In the genomic region with DNA sequence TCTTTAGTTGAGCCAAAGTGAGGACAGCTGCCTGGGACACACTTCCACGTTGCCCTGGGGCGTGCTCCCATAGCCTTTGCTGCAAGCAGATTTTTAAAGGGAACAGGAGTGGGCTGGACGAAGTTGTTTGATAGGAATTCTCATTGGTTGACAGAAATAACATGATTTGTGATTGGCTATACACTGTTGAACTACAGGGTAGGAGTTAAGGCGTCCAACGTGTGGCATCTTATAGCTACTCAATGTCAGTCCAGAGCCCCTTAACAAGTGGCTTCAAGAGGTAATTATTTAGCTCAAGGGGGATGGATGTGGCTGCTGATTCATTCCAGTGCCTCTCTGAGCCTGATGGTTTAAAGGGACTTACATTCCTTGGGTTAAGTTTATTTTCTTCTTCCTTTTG, we compare ENCODE assay signal across 1 cellular context.
TF ChIP-seq lines count a peak whose summit lies in the region.

No MANE protein-coding gene starts in this region.

TF ChIP-seq in WTC11, 78 proteins besides CTCF, POLR2A, EP300 and RAD21 (continued from another document):
- TF ChIP-seq, protein P1, sequence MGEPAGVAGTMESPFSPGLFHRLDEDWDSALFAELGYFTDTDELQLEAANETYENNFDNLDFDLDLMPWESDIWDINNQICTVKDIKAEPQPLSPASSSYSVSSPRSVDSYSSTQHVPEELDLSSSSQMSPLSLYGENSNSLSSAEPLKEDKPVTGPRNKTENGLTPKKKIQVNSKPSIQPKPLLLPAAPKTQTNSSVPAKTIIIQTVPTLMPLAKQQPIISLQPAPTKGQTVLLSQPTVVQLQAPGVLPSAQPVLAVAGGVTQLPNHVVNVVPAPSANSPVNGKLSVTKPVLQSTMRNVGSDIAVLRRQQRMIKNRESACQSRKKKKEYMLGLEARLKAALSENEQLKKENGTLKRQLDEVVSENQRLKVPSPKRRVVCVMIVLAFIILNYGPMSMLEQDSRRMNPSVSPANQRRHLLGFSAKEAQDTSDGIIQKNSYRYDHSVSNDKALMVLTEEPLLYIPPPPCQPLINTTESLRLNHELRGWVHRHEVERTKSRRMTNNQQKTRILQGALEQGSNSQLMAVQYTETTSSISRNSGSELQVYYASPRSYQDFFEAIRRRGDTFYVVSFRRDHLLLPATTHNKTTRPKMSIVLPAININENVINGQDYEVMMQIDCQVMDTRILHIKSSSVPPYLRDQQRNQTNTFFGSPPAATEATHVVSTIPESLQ (CRISPR knock-in tag; IDR thresholded peaks at IDR 0.05), result no peak
- no peak for TF ChIP-seq FOXP1 (CRISPR knock-in tag; IDR thresholded peaks at IDR 0.05; ENCODE audit: borderline replicate concordance)
- TF ChIP-seq PRRX2 (CRISPR knock-in tag; IDR thresholded peaks at IDR 0.05), result no peak
